In the genomic region with DNA sequence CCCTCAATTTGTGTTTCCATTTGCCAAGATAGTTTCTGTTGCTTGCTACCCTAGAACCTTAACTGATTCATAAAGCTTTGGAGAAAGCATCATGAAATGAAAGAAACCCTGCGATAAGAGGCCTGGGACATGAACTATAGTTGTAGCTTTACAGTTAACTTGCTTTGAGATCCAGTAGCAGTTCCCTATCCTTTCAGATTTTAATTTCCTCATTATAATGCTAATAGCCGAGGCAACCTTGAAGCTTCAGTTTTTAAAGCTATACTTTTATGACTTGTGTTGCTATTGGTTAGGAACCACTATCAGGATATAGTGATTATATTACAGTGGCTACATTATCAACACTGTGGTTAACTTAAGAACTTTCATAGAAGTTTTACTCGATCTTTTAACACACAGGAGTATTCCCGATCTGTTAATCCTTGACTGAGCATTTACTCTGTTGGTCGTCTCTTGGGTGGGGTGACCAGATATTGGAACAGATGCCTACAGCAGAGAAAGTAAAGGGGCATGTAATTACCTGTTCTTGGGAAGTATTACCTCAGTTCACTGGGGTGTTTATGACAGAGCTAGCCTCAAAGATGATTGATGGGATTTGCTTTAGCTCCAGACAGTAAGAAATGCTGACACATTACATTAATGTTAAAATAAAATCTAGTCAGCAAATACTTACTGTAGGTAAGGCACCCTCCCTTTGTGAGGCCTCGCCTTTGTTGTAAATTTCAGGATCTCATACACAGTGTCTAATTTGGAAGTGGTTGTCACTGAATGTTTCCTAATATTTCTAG, we compare ENCODE assay signal across 19 cellular contexts.
"Had no signal": no experiment of that assay in that cellular context is flagged by ENCODE, and none has a peak within 500 bp of the region (broad histone marks: within the 10 kb centered on the region; RNA-seq: fewer than 3 reads in every experiment).

No MANE protein-coding gene starts in this region.

- H3K4me1 ChIP-seq: sigmoid colon, stomach, upper lobe of left lung had no signal

- FAIRE-seq: kidney had no signal

- H3K9me3 ChIP-seq: sigmoid colon, upper lobe of left lung had no signal

- H3K79me2 ChIP-seq: hepatocyte had no signal

- H3K4me1 Mint-ChIP-seq: activated CD4-positive, alpha-beta T cell treated with anti-CD3 and anti-CD28 coated beads, Interleukin-2, amount 10 ng/mL, durations not matched to agents 7 days and 5 days; activated naive CD4-positive, alpha-beta T cell treated with anti-CD3 and anti-CD28 coated beads, Interleukin-2, amount 10 ng/mL, durations not matched to agents 7 days and 5 days; activated naive CD8-positive, alpha-beta T cell treated with anti-CD3 and anti-CD28 coated beads, Interleukin-2, amount 50 U/mL, for 24 hours; nephron; stimulated activated effector memory CD8-positive, alpha-beta T cell treated with anti-CD3 and anti-CD28 coated beads, Interleukin-12 subunit alpha, Interleukin-12 subunit beta, amount 100 ng/mL, for 72 hours had no signal

- H3K4me3 ChIP-seq: coronary artery, hepatocyte, lung, sigmoid colon, stomach, upper lobe of left lung had no signal

- H3K4me3 Mint-ChIP-seq: activated CD4-positive, alpha-beta T cell treated with anti-CD3 and anti-CD28 coated beads, Interleukin-2, amount 10 ng/mL, durations not matched to agents 7 days and 5 days; activated CD8-positive, alpha-beta T cell treated with anti-CD3 and anti-CD28 coated beads, Interleukin-2, amount 10 ng/mL, durations not matched to agents 7 days and 5 days; activated naive CD4-positive, alpha-beta T cell treated with anti-CD3 and anti-CD28 coated beads, Interleukin-2, amount 10 ng/mL, durations not matched to agents 7 days and 5 days; activated naive CD8-positive, alpha-beta T cell treated with anti-CD3 and anti-CD28 coated beads, Interleukin-2, amount 50 U/mL, for 24 hours; activated T-cell treated with anti-CD3 and anti-CD28 coated beads, Interleukin-2, amount 50 U/mL, for 24 hours; nephron; stimulated activated effector memory CD8-positive, alpha-beta T cell treated with anti-CD3 and anti-CD28 coated beads, Interleukin-12 subunit alpha, Interleukin-12 subunit beta, amount 100 ng/mL, for 72 hours had no signal

- H3K36me3 Mint-ChIP-seq: activated naive CD4-positive, alpha-beta T cell treated with anti-CD3 and anti-CD28 coated beads, Interleukin-2, amount 10 ng/mL, durations not matched to agents 7 days and 5 days; stimulated activated effector memory CD8-positive, alpha-beta T cell treated with anti-CD3 and anti-CD28 coated beads, Interleukin-12 subunit alpha, Interleukin-12 subunit beta, amount 100 ng/mL, for 72 hours had no signal

- H3K27ac ChIP-seq: brain microvascular endothelial cell, coronary artery, hepatocyte, sigmoid colon, stomach, upper lobe of left lung had no signal

- H3K27ac Mint-ChIP-seq: activated CD4-positive, alpha-beta T cell treated with anti-CD3 and anti-CD28 coated beads, Interleukin-2, amount 10 ng/mL, durations not matched to agents 7 days and 5 days; activated CD8-positive, alpha-beta T cell treated with anti-CD3 and anti-CD28 coated beads, Interleukin-2, amount 10 ng/mL, durations not matched to agents 7 days and 5 days; activated naive CD4-positive, alpha-beta T cell treated with anti-CD3 and anti-CD28 coated beads, Interleukin-2, amount 10 ng/mL, durations not matched to agents 7 days and 5 days; activated naive CD8-positive, alpha-beta T cell treated with anti-CD3 and anti-CD28 coated beads, Interleukin-2, amount 50 U/mL, for 24 hours; activated T-cell treated with anti-CD3 and anti-CD28 coated beads, Interleukin-2, amount 50 U/mL, for 24 hours; activated T-helper 2 cell treated with anti-CD3 and anti-CD28 coated beads, Interferon-gamma antibody, Interleukin-2, Interleukin-4, amounts not matched to agents 10 μg/mL and 5 μg/mL and 100 μg/mL, durations not matched to agents 14 hours and 24 hours and 36 hours; nephron; stimulated activated effector memory CD8-positive, alpha-beta T cell treated with anti-CD3 and anti-CD28 coated beads, Interleukin-12 subunit alpha, Interleukin-12 subunit beta, amount 100 ng/mL, for 72 hours had no signal

- DNase-seq: activated CD4-positive, alpha-beta T cell treated with anti-CD3 and anti-CD28 coated beads, Interleukin-2, amount 10 ng/mL, durations not matched to agents 7 days and 5 days; activated CD8-positive, alpha-beta T cell treated with anti-CD3 and anti-CD28 coated beads, Interleukin-2, amount 10 ng/mL, durations not matched to agents 7 days and 5 days; activated naive CD4-positive, alpha-beta T cell treated with anti-CD3 and anti-CD28 coated beads, Interleukin-2, amount 10 ng/mL, durations not matched to agents 7 days and 5 days; activated naive CD8-positive, alpha-beta T cell treated with anti-CD3 and anti-CD28 coated beads, Interleukin-2, amount 50 U/mL, for 24 hours; activated T-cell treated with anti-CD3 and anti-CD28 coated beads, Interleukin-2, amount 50 U/mL, for 24 hours; anterior cingulate cortex; brain microvascular endothelial cell; kidney; midbrain; sigmoid colon; stimulated activated CD4-positive, alpha-beta T cell treated with anti-CD3 and anti-CD28 coated beads, Interleukin-4, amount 100 ng/mL, for 24 hours; stomach; upper lobe of left lung had no signal

- H3K27me3 Mint-ChIP-seq: activated naive CD8-positive, alpha-beta T cell treated with anti-CD3 and anti-CD28 coated beads, Interleukin-2, amount 50 U/mL, for 24 hours had no signal

- H3K27me3 ChIP-seq: brain microvascular endothelial cell, hepatocyte, sigmoid colon, stomach, upper lobe of left lung had no signal

- H3K4me2 ChIP-seq: hepatocyte had no signal

- H3K36me3 ChIP-seq: brain microvascular endothelial cell, sigmoid colon, stomach, upper lobe of left lung had no signal

- H3K9me3 Mint-ChIP-seq: activated CD4-positive, alpha-beta T cell treated with anti-CD3 and anti-CD28 coated beads, Interleukin-2, amount 10 ng/mL, durations not matched to agents 7 days and 5 days; activated T-cell treated with anti-CD3 and anti-CD28 coated beads, Interleukin-2, amount 50 U/mL, for 24 hours had no signal

- H2AFZ ChIP-seq: hepatocyte had no signal
